In the genomic region with DNA sequence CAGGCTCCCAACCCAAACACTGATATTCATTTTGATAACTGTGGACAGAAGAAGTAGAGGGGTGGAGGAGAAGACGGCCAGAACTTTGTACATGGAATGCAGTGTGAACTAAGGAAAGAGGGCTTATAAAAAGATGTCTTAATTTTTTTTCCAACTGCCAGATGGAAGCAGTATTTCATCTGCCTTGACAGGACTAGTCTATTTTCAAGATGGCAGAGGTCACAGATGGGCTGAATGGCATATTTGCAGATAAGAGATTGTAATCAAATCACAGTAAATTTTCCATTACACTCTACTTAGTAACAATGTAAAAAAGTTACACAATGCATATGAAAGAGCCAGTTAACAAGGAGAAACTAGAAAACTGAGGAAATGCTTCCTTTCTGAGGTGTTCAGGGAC, we compare ENCODE assay signal across 27 cellular contexts.
"Had no signal": no experiment of that assay in that cellular context is flagged by ENCODE, and none has a peak within 500 bp of the region (broad histone marks: within the 10 kb centered on the region; RNA-seq: fewer than 3 reads in every experiment).

No MANE protein-coding gene starts in this region.

- H3K27me3 ChIP-seq: ascending aorta had no signal

- H3K9me3 ChIP-seq: ascending aorta had no signal

- H3K4me1 ChIP-seq: ascending aorta had no signal

- H3K27ac ChIP-seq: ascending aorta, VCaP had no signal

- DNase-seq: activated B cell treated with CpG ODN at 0.5 μM for 24 hours; activated CD4-positive, alpha-beta memory T cell treated with anti-CD3 and anti-CD28 coated beads for 36 hours; activated CD4-positive, alpha-beta T cell treated with anti-CD3 and anti-CD28 coated beads for 4 hours; activated CD4-positive, alpha-beta T cell treated with anti-CD3 and anti-CD28 coated beads, Interleukin-2, amount 10 ng/mL, durations not matched to agents 24 days and 14 days; activated CD4-positive, alpha-beta T cell treated with anti-CD3 and anti-CD28 coated beads, Interleukin-2, amount 50 U/mL, for 1 hour; activated CD4-positive, alpha-beta T cell treated with anti-CD3 and anti-CD28 coated beads, Interleukin-2, amount 50 U/mL, for 4 hours; activated CD4-positive, CD25-positive, alpha-beta regulatory T cell treated with anti-CD3 and anti-CD28 coated beads, Interleukin-2, amount 50 U/mL, for 72 hours; activated CD8-positive, alpha-beta memory T cell treated with anti-CD3 and anti-CD28 coated beads, Interleukin-2, amount 50 U/mL, for 4 hours; activated CD8-positive, alpha-beta T cell treated with anti-CD3 and anti-CD28 coated beads for 36 hours; activated effector memory CD4-positive, alpha-beta T cell treated with anti-CD3 and anti-CD28 coated beads, Interleukin-2, amount 50 U/mL, for 16 hours; activated naive CD4-positive, alpha-beta T cell treated with anti-CD3 and anti-CD28 coated beads, Interleukin-2, amount 10 ng/mL, durations not matched to agents 7 days and 5 days; activated naive CD4-positive, alpha-beta T cell treated with Interleukin-2 at 50 U/mL for 16 hours; activated naive CD8-positive, alpha-beta T cell treated with anti-CD3 and anti-CD28 coated beads, Interleukin-2, amount 10 ng/mL, durations not matched to agents 7 days and 5 days; activated naive CD8-positive, alpha-beta T cell treated with anti-CD3 and anti-CD28 coated beads, Interleukin-2, amount 50 U/mL, for 24 hours; activated T-cell treated with anti-CD3 and anti-CD28 coated beads for 4 hours; activated T-cell treated with anti-CD3 and anti-CD28 coated beads, Interleukin-2, amount 50 U/mL, for 1 hour; activated T-cell treated with anti-CD3 and anti-CD28 coated beads, Interleukin-2, amount 50 U/mL, for 4 hours; activated T-cell treated with anti-CD3 and anti-CD28 coated beads, Interleukin-2, amount 50 U/mL, for 72 hours; amygdala; anterior cingulate cortex; central memory CD4-positive, alpha-beta T cell; T-helper 1 cell; T-helper 2 cell; T-helper 9 cell had no signal

- H3K36me3 ChIP-seq: ascending aorta had no signal

- ATAC-seq: activated CD8-positive, alpha-beta T cell treated with anti-CD3 and anti-CD28 coated beads for 36 hours; activated naive CD8-positive, alpha-beta T cell treated with anti-CD3 and anti-CD28 coated beads, Interleukin-2, amount 50 U/mL, for 24 hours; activated T-cell treated with anti-CD3 and anti-CD28 coated beads, Interleukin-2, amount 50 U/mL, for 4 hours; activated T-cell treated with anti-CD3 and anti-CD28 coated beads, Interleukin-2, amount 50 U/mL, for 72 hours; activated T-helper 17 cell treated with anti-CD3 and anti-CD28 coated beads, Interleukin-2, amount 50 U/mL, for 72 hours had no signal

- H3K4me3 ChIP-seq: ascending aorta had no signal
